In genomic region chr1:150615346-150616201, GRCh38 we compare ENCODE assay signal across 1 cellular context.
TF ChIP-seq lines count a peak whose summit lies in the region.

No MANE protein-coding gene starts in this region.

TF ChIP-seq in liver, 16 proteins besides CTCF, POLR2A, EP300 and RAD21 (continued from another document):
- no peak for TF ChIP-seq ZBTB33 (IDR thresholded peaks at IDR 0.05)
- no peak for TF ChIP-seq HNF4A (conservative IDR thresholded peaks at IDR 0.05)
